In genomic region chr1:234769284-234769998, GRCh38 we compare ENCODE assay signal across 15 cellular contexts.
DNase-seq lines count a peak whose midpoint lies in the region; ATAC-seq and TF ChIP-seq lines count a peak whose summit lies in the region.
"Had no signal": no experiment of that assay in that cellular context is flagged by ENCODE, and none has a peak within 500 bp of the region (broad histone marks: within the 10 kb centered on the region; RNA-seq: fewer than 3 reads in every experiment).

No MANE protein-coding gene starts in this region.

- peaks cover 2% of the 10 kb centered on the region for H3K36me3 Mint-ChIP-seq in activated CD4-positive, alpha-beta memory T cell treated with anti-CD3 and anti-CD28 coated beads for 36 hours
- H3K36me3 Mint-ChIP-seq in activated CD4-positive, alpha-beta memory T cell treated with anti-CD3 and anti-CD28 coated beads, Interleukin-2, amount 10 ng/mL, durations not matched to agents 7 days and 5 days (ENCODE audit: low read depth): peaks cover 2% of the 10 kb centered on the region
- no peaks in the 10 kb centered on the region for H3K36me3 Mint-ChIP-seq in dendritic cell treated with granulocyte-macrophage colony-stimulating factor and Interleukin-4, amounts not matched to agents 40 ng/mL and 50 ng/mL, for 4 days (ENCODE audit: low read depth)

- CTCF ChIA-PET in activated CD4-positive, alpha-beta memory T cell treated with anti-CD3 and anti-CD28 coated beads for 36 hours (lab: Charles Lee): interaction anchor here (0.8 kb wide), 1 partner anchor 32 kb away, joined by 3 read pairs; no protein-coding TSS in a partner anchor
- CTCF ChIA-PET in activated CD4-positive, alpha-beta memory T cell treated with anti-CD3 and anti-CD28 coated beads, Interleukin-2, amount 10 ng/mL, durations not matched to agents 7 days and 5 days (lab: Charles Lee): interaction anchor here (0.9 to 1.5 kb wide), 3 partner anchors 41 to 316 kb away, joined by 3 to 4 read pairs (median 4); no protein-coding TSS in a partner anchor
- CTCF ChIA-PET in Panc1 (lab: Charles Lee): no interaction called here

- H3F3A ChIP-seq in smooth muscle cell (ENCODE audit: low read depth): peaks cover 18% of the 10 kb centered on the region

- peak overlapping the region; percentile 4 for H3K4me2 ChIP-seq in smooth muscle cell

- no peak for DNase-seq in activated CD4-positive, alpha-beta memory T cell treated with anti-CD3 and anti-CD28 coated beads for 36 hours
- no peak for DNase-seq in activated CD4-positive, alpha-beta memory T cell treated with anti-CD3 and anti-CD28 coated beads, Interleukin-2, amount 10 ng/mL, durations not matched to agents 7 days and 5 days
- DNase-seq in Panc1 (ENCODE audit: low read depth, low spot score) (no peak), smooth muscle cell (lab: John Stamatoyannopoulos, UW; ENCODE audit: unreplicated experiment) (no peak), H4 (ENCODE audit: low spot score) (no peak), AML-193 (lab: John Stamatoyannopoulos, UW) (no peak)
- DNase-seq in stimulated activated CD4-positive, alpha-beta T cell treated with anti-CD3 and anti-CD28 coated beads, Interleukin-4, amount 100 ng/mL, for 1 hour: no peak
- DNase-seq: ACHN, HCEC 1CT, NCI-H187, NCI-H774, Right ventricle myocardium superior, sigmoid colon had no signal

- WGBS in smooth muscle cell (ENCODE audit: low lambda C conversion rate): 89% methylated on average over 13 of the region's 13 CpGs

- H3K4me1 Mint-ChIP-seq in activated CD4-positive, alpha-beta memory T cell treated with anti-CD3 and anti-CD28 coated beads for 36 hours (ENCODE audit: low read depth): peaks cover 70% of the 10 kb centered on the region
- peaks cover 49% of the 10 kb centered on the region for H3K4me1 Mint-ChIP-seq in activated CD4-positive, alpha-beta memory T cell treated with anti-CD3 and anti-CD28 coated beads, Interleukin-2, amount 10 ng/mL, durations not matched to agents 7 days and 5 days
- peaks cover 59% of the 10 kb centered on the region for H3K4me1 Mint-ChIP-seq in dendritic cell treated with granulocyte-macrophage colony-stimulating factor and Interleukin-4, amounts not matched to agents 40 ng/mL and 50 ng/mL, for 4 days (ENCODE audit: low read depth)

- in situ Hi-C loops in Panc1 (cut with HindIII; ENCODE audit: low pct_unique_long_range_greater_than_20kb, low sequenced_read_pairs): no loop called here

- TF ChIP-seq CTCF in Panc1 (IDR thresholded peaks at IDR 0.05): no peak
- no peak for TF ChIP-seq CTCF in smooth muscle cell (IDR thresholded peaks at IDR 0.05; ENCODE audit: borderline replicate concordance, insufficient read depth, poor library complexity, severe bottlenecking)

- no peaks in the 10 kb centered on the region; the same call in 1 of the 2 replicates for H3K9me3 ChIP-seq in Panc1 (ENCODE audit: control insufficient read depth, insufficient read depth, low read depth, low read length)
- H3K9me3 ChIP-seq in smooth muscle cell (replicated peaks; ENCODE audit: low read depth): no peaks in the 10 kb centered on the region
- H3K9me3 ChIP-seq: ascending aorta, sigmoid colon had no signal

- no peak for ATAC-seq in Panc1

- H3K9me3 Mint-ChIP-seq in activated CD4-positive, alpha-beta memory T cell treated with anti-CD3 and anti-CD28 coated beads for 36 hours: peaks cover 2% of the 10 kb centered on the region
- H3K9me3 Mint-ChIP-seq in activated CD4-positive, alpha-beta memory T cell treated with anti-CD3 and anti-CD28 coated beads, Interleukin-2, amount 10 ng/mL, durations not matched to agents 7 days and 5 days: no peaks in the 10 kb centered on the region
- H3K9me3 Mint-ChIP-seq in dendritic cell treated with granulocyte-macrophage colony-stimulating factor and Interleukin-4, amounts not matched to agents 40 ng/mL and 50 ng/mL, for 4 days: no peaks in the 10 kb centered on the region

- H2AFZ ChIP-seq in smooth muscle cell (ENCODE audit: low read depth): peak overlapping the region; percentile 67

- H3K4me1 ChIP-seq in Panc1 (ENCODE audit: control insufficient read depth, insufficient read depth, low read length): peaks cover 46% of the 10 kb centered on the region
- peaks cover 15% of the 10 kb centered on the region for H3K4me1 ChIP-seq in smooth muscle cell (ENCODE audit: low read depth)

- H3K27me3 ChIP-seq in Panc1 (ENCODE audit: control insufficient read depth, insufficient read depth, low read length): no peaks in the 10 kb centered on the region
- no peaks in the 10 kb centered on the region for H3K27me3 ChIP-seq in smooth muscle cell (ENCODE audit: low read depth)
- H3K27me3 ChIP-seq: ascending aorta, sigmoid colon had no signal

- no peaks in the 10 kb centered on the region for H3K36me3 ChIP-seq in Panc1 (ENCODE audit: control insufficient read depth, insufficient read depth, low read length)
- H3K36me3 ChIP-seq in smooth muscle cell (ENCODE audit: low read depth): no peaks in the 10 kb centered on the region
- H3K36me3 ChIP-seq: ascending aorta, sigmoid colon had no signal

- no peaks in the 10 kb centered on the region for H3K79me2 ChIP-seq in smooth muscle cell (ENCODE audit: low read depth)

- BruUV-seq in Panc1 (replicated peaks; lab: Mats Ljungman, UMichigan): no TSS peak

- H3K4me3 Mint-ChIP-seq in activated CD4-positive, alpha-beta memory T cell treated with anti-CD3 and anti-CD28 coated beads for 36 hours: no peak overlapping the region
- H3K4me3 Mint-ChIP-seq in activated CD4-positive, alpha-beta memory T cell treated with anti-CD3 and anti-CD28 coated beads, Interleukin-2, amount 10 ng/mL, durations not matched to agents 7 days and 5 days: no peak overlapping the region
- no peak overlapping the region for H3K4me3 Mint-ChIP-seq in dendritic cell treated with granulocyte-macrophage colony-stimulating factor and Interleukin-4, amounts not matched to agents 40 ng/mL and 50 ng/mL, for 4 days

- H3K4me3 ChIP-seq in Panc1 (ENCODE audit: low read depth in 2 of 2, low read length in 2 of 2) (no peak overlapping the region), smooth muscle cell (no peak overlapping the region)
- H3K4me3 ChIP-seq: ascending aorta, sigmoid colon had no signal

- H3K27ac ChIP-seq in Panc1 (ENCODE audit: low read length): peak overlapping the region; percentile 99
- peak overlapping the region; percentile 95 for H3K27ac ChIP-seq in smooth muscle cell (ENCODE audit: low read depth)
- H3K27ac ChIP-seq: ascending aorta, sigmoid colon had no signal

- H3K9ac ChIP-seq in smooth muscle cell (ENCODE audit: low read depth): no peak overlapping the region

- H3K27me3 Mint-ChIP-seq in activated CD4-positive, alpha-beta memory T cell treated with anti-CD3 and anti-CD28 coated beads for 36 hours: no peaks in the 10 kb centered on the region
- no peaks in the 10 kb centered on the region for H3K27me3 Mint-ChIP-seq in activated CD4-positive, alpha-beta memory T cell treated with anti-CD3 and anti-CD28 coated beads, Interleukin-2, amount 10 ng/mL, durations not matched to agents 7 days and 5 days
- no peaks in the 10 kb centered on the region for H3K27me3 Mint-ChIP-seq in dendritic cell treated with granulocyte-macrophage colony-stimulating factor and Interleukin-4, amounts not matched to agents 40 ng/mL and 50 ng/mL, for 4 days

- no peaks in the 10 kb centered on the region for H4K20me1 ChIP-seq in smooth muscle cell (ENCODE audit: low read depth)

- POLR2A ChIA-PET in activated CD4-positive, alpha-beta memory T cell treated with anti-CD3 and anti-CD28 coated beads for 36 hours (lab: Charles Lee): interaction anchor here (0.6 to 2.4 kb wide), 5 partner anchors 41 to 242 kb away, joined by 3 to 11 read pairs (median 3); no protein-coding TSS in a partner anchor
- POLR2A ChIA-PET in activated CD4-positive, alpha-beta memory T cell treated with anti-CD3 and anti-CD28 coated beads, Interleukin-2, amount 10 ng/mL, durations not matched to agents 7 days and 5 days (lab: Charles Lee): interaction anchor here (1.3 kb wide), 1 partner anchor 73 kb away, joined by 4 read pairs; no protein-coding TSS in a partner anchor
- POLR2A ChIA-PET in Panc1 (lab: Charles Lee): no interaction called here

- H3K27ac Mint-ChIP-seq in activated CD4-positive, alpha-beta memory T cell treated with anti-CD3 and anti-CD28 coated beads for 36 hours: peak overlapping the region; percentile 92
- H3K27ac Mint-ChIP-seq in activated CD4-positive, alpha-beta memory T cell treated with anti-CD3 and anti-CD28 coated beads, Interleukin-2, amount 10 ng/mL, durations not matched to agents 7 days and 5 days: no peak overlapping the region
- peak overlapping the region; percentile 73 for H3K27ac Mint-ChIP-seq in dendritic cell treated with granulocyte-macrophage colony-stimulating factor and Interleukin-4, amounts not matched to agents 40 ng/mL and 50 ng/mL, for 4 days

- intact Hi-C loops in activated CD4-positive, alpha-beta memory T cell treated with anti-CD3 and anti-CD28 coated beads for 36 hours (cut with micrococcal nuclease): loop anchor here (2.0 to 5.0 kb wide), 2 partner anchors 113 to 269 kb away; no protein-coding TSS in a partner anchor
- intact Hi-C loops in Panc1 (cut with micrococcal nuclease; ENCODE audit: unreplicated experiment): no loop called here
- intact Hi-C loops in dendritic cell treated with granulocyte-macrophage colony-stimulating factor and Interleukin-4, amounts not matched to agents 40 ng/mL and 50 ng/mL, for 4 days (cut with micrococcal nuclease): loop anchor here (2.0 kb wide), 1 partner anchor 39 kb away; no protein-coding TSS in a partner anchor
